Comparison of ENCODE assay signal across 17 cellular contexts in the genomic region with DNA sequence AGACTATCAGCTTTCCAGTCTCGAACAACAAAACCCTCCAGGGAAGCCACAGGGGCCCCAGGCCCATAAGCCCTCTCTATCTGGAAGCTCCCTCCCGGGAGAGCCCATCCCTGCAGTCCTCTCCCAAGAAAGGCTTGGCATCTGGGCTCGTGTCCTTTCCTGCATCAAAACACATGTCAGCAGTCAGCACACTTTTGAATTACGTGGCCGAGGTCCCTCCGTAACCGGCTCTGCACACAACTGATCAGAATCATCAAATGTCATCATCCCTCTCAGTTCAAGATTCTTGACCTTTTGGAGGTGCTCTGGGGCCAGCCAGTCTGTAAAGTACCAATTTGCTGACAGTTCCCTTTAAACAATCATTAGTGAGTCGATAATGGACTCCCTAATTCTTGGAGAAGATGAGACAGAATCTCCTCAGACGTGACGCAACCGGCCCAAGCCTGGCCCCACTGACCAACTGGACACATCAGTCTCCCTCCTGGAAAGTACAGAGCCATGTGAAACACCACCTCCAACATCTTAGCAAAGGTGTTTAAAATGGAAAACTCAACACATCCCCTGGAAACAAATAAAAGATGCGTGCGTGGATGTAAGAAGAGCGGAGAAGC. TPM values are rescaled to one million over a fixed set of nuclear protein-coding genes. Genes with fewer than 3 reads are reported as not detected.
DNase-seq lines count a peak whose midpoint lies in the region; ATAC-seq and TF ChIP-seq lines count a peak whose summit lies in the region.
"Had no signal": no experiment of that assay in that cellular context is flagged by ENCODE, and none has a peak within 500 bp of the region (broad histone marks: within the 10 kb centered on the region; RNA-seq: fewer than 3 reads in every experiment).

No MANE protein-coding gene starts in this region.

- peaks cover 4 to 29% of the 10 kb centered on the region in 2 donors for H3K4me1 ChIP-seq in breast epithelium
- H3K4me1 ChIP-seq in mammary epithelial cell (ENCODE audit: insufficient read depth, low read length): peaks cover 27% of the 10 kb centered on the region
- peaks cover 0 to under 1% of the 10 kb centered on the region in 2 donors for H3K4me1 ChIP-seq in neuronal stem cell (ENCODE audit: control insufficient read depth in 2 of 2, insufficient read depth in 1 of 2, low read depth in 1 of 2, low read length in 2 of 2)
- peaks cover 58% of the 10 kb centered on the region for H3K4me1 ChIP-seq in vagina
- H3K4me1 ChIP-seq: HAP-1 had no signal

- H3K36me3 Mint-ChIP-seq in immature natural killer cell: peaks cover 8 to 21% (median 14%) of the 10 kb centered on the region in 3 donors

- H3K9ac ChIP-seq in mammary epithelial cell (ENCODE audit: insufficient read depth, low read length): no peak overlapping the region
- no peak overlapping the region for H3K9ac ChIP-seq in neuronal stem cell (ENCODE audit: low read depth, low read length, poor library complexity)
- H3K9ac ChIP-seq: BLaER1 had no signal

- H3K27ac Mint-ChIP-seq in immature natural killer cell: peak overlapping the region in 2 of 6 donors; percentile 17 to 31
- H3K27ac Mint-ChIP-seq: IgD-negative memory B cell had no signal

- no peak overlapping the region for H3K4me3 Mint-ChIP-seq in immature natural killer cell
- H3K4me3 Mint-ChIP-seq: CD8-positive, alpha-beta memory T cell; IgD-negative memory B cell had no signal

- no TSS peak for BruUV-seq in mammary epithelial cell (replicated peaks; lab: Mats Ljungman, UMichigan)

- no peak for ATAC-seq in HG03460 (IDR thresholded peaks at IDR 0.05; ENCODE audit: unreplicated experiment)

- no peak overlapping the region for H3K14ac ChIP-seq in neuronal stem cell (ENCODE audit: low read length)

- no peak overlapping the region for H2BK12ac ChIP-seq in neuronal stem cell (ENCODE audit: low read length)

- TF ChIP-seq CTCF in breast epithelium (IDR thresholded peaks at IDR 0.05) (no peak), mammary epithelial cell (conservative IDR thresholded peaks at IDR 0.05 in 1 of 2, IDR thresholded peaks at IDR 0.05 in 1 of 2; ENCODE audit: extremely low read depth in 1 of 2, insufficient read depth in 1 of 2, low read depth in 1 of 2, low read length in 2 of 2) (no peak), dorsolateral prefrontal cortex (IDR thresholded peaks at IDR 0.05 in 54 of 56, conservative IDR thresholded peaks at IDR 0.05 in 2 of 56; ENCODE audit: low read depth in 1 of 56, partially characterized antibody in 56 of 56) (no peak), vagina (IDR thresholded peaks at IDR 0.05) (no peak), coronary artery (IDR thresholded peaks at IDR 0.05) (no peak)

- H2BK15ac ChIP-seq in neuronal stem cell (ENCODE audit: low read length): no peak overlapping the region

- peaks cover 0 to 2% (median 1%) of the 10 kb centered on the region in 3 donors for H3K27me3 Mint-ChIP-seq in immature natural killer cell (ENCODE audit: low read depth in 3 of 3)
- H3K27me3 Mint-ChIP-seq: CD8-positive, alpha-beta memory T cell; IgD-negative memory B cell had no signal

- H3K9me3 ChIP-seq in breast epithelium (no peaks in the 10 kb centered on the region), mammary epithelial cell (replicated peaks; ENCODE audit: insufficient read depth, low read length) (no peaks in the 10 kb centered on the region), neuronal stem cell (replicated peaks in 1 of 2; ENCODE audit: control insufficient read depth in 2 of 2, insufficient read depth in 1 of 2, low read depth in 1 of 2, low read length in 2 of 2) (peaks cover 0 to 3% of the 10 kb centered on the region in 2 donors), vagina (no peaks in the 10 kb centered on the region)
- H3K9me3 ChIP-seq: BLaER1, HAP-1 had no signal

- peaks cover 9% of the 10 kb centered on the region for H3K79me1 ChIP-seq in neuronal stem cell (ENCODE audit: low read depth, low read length)

- no peak overlapping the region for H3K4me3 ChIP-seq in breast epithelium
- H3K4me3 ChIP-seq in mammary epithelial cell (replicated peaks in 1 of 3; ENCODE audit: insufficient read depth in 1 of 3, low read depth in 2 of 3, low read length in 3 of 3): no peak overlapping the region
- H3K4me3 ChIP-seq in dorsolateral prefrontal cortex: no peak overlapping the region
- H3K4me3 ChIP-seq in neuronal stem cell (ENCODE audit: low read length in 2 of 2): no peak overlapping the region
- no peak overlapping the region for H3K4me3 ChIP-seq in vagina
- no peak overlapping the region for H3K4me3 ChIP-seq in coronary artery
- H3K4me3 ChIP-seq: BLaER1, HAP-1 had no signal

- TF ChIP-seq POLR2A in breast epithelium (IDR thresholded peaks at IDR 0.05): no peak
- no peak for TF ChIP-seq POLR2A in vagina (IDR thresholded peaks at IDR 0.05)

- no peak overlapping the region for H3K4ac ChIP-seq in neuronal stem cell (ENCODE audit: low read length)

- H3K9me3 Mint-ChIP-seq in immature natural killer cell: no peaks in the 10 kb centered on the region
- H3K9me3 Mint-ChIP-seq: CD8-positive, alpha-beta memory T cell; IgD-negative memory B cell had no signal

- no peak overlapping the region for H3K18ac ChIP-seq in neuronal stem cell (ENCODE audit: low read length)

- peak overlapping the region; percentile 46 for H2BK5ac ChIP-seq in neuronal stem cell (ENCODE audit: low read length)

- dilution Hi-C loops in mammary epithelial cell (cut with HindIII; ENCODE audit: low sequenced_read_pairs): no loop called here

- intact Hi-C loops in breast epithelium (cut with DNase I; ENCODE audit: low total_unique reads) (no loop called here), mammary epithelial cell (cut with micrococcal nuclease) (loop anchor here (5.0 kb wide), 1 partner anchor 112 kb away; no protein-coding TSS in a partner anchor), dorsolateral prefrontal cortex (cut with DNase I) (loop anchor here (5.0 to 10.0 kb wide), 2 partner anchors 117 to 119 kb away; no protein-coding TSS in a partner anchor), vagina (cut with DNase I) (no loop called here)

- H3K4me1 Mint-ChIP-seq in immature natural killer cell: peaks cover 20 to 21% of the 10 kb centered on the region in 2 donors
- H3K4me1 Mint-ChIP-seq: IgD-negative memory B cell had no signal

- no peak overlapping the region for H4K8ac ChIP-seq in neuronal stem cell (ENCODE audit: low read depth, low read length)

- no peak overlapping the region for H3K23ac ChIP-seq in neuronal stem cell (ENCODE audit: low read depth, low read length, poor library complexity)

- DNase-seq in breast epithelium (ENCODE audit: low spot score in 2 of 2) (no peak), mammary epithelial cell (no peak), dorsolateral prefrontal cortex (no peak), neuronal stem cell (ENCODE audit: low spot score) (no peak), vagina (ENCODE audit: extremely low spot score in 2 of 2) (no peak), coronary artery (ENCODE audit: low spot score) (no peak), immature natural killer cell (no peak)
- DNase-seq: CD8-positive, alpha-beta memory T cell; DMS79 treated with DMSO at 0.1 percent for 48 hours; NCI-H1105; NCI-H1694; NK-92 treated with Interleukin-12 subunit alpha and Interleukin-12 subunit beta, amount 100 ng/mL, for 24 hours; RPMI8226 had no signal

- no peak overlapping the region for H4K91ac ChIP-seq in neuronal stem cell (ENCODE audit: low read depth, low read length, poor library complexity)

- peaks cover 15% of the 10 kb centered on the region for H3K79me2 ChIP-seq in mammary epithelial cell (ENCODE audit: insufficient read depth, low read length)

- H3K36me3 ChIP-seq in breast epithelium (no peaks in the 10 kb centered on the region), mammary epithelial cell (ENCODE audit: insufficient read depth, low read length) (peaks cover 9% of the 10 kb centered on the region), neuronal stem cell (replicated peaks in 1 of 2; ENCODE audit: control insufficient read depth in 2 of 2, insufficient read depth in 2 of 2, low read length in 2 of 2) (peaks cover 36 to 70% of the 10 kb centered on the region in 2 donors), vagina (peaks cover 0 to 17% of the 10 kb centered on the region in 2 donors)

- in situ Hi-C loops in mammary epithelial cell (cut with MboI; ENCODE audit: low sequenced_read_pairs in 2 of 2): no loop called here

- no peaks in the 10 kb centered on the region for H4K20me1 ChIP-seq in mammary epithelial cell (ENCODE audit: insufficient read depth, low read length)
- H4K20me1 ChIP-seq: BLaER1 had no signal

- H3K27me3 ChIP-seq in breast epithelium: no peaks in the 10 kb centered on the region
- no peaks in the 10 kb centered on the region for H3K27me3 ChIP-seq in mammary epithelial cell (ENCODE audit: insufficient read depth, low read length)
- no peaks in the 10 kb centered on the region for H3K27me3 ChIP-seq in dorsolateral prefrontal cortex
- no peaks in the 10 kb centered on the region for H3K27me3 ChIP-seq in neuronal stem cell (ENCODE audit: control insufficient read depth in 3 of 3, insufficient read depth in 3 of 3, low read depth in 1 of 3, low read length in 3 of 3)
- no peaks in the 10 kb centered on the region for H3K27me3 ChIP-seq in vagina
- H3K27me3 ChIP-seq: BLaER1 had no signal

- peak overlapping the region; percentile 75 to 80 for H3K27ac ChIP-seq in breast epithelium
- no peak overlapping the region for H3K27ac ChIP-seq in mammary epithelial cell (ENCODE audit: insufficient read depth, low read depth, low read length)
- peak overlapping the region in 54 of 59 donors; percentile 14 to 99 (median 90) for H3K27ac ChIP-seq in dorsolateral prefrontal cortex
- no peak overlapping the region for H3K27ac ChIP-seq in neuronal stem cell (replicated peaks; ENCODE audit: low read length)
- H3K27ac ChIP-seq in vagina: peak overlapping the region; percentile 19
- no peak overlapping the region for H3K27ac ChIP-seq in coronary artery
- H3K27ac ChIP-seq: BLaER1 had no signal

- H2AFZ ChIP-seq in mammary epithelial cell (ENCODE audit: low read depth, low read length) (no peak overlapping the region), neuronal stem cell (ENCODE audit: low read length) (no peak overlapping the region)

- CTCF ChIA-PET in mammary epithelial cell (lab: Charles Lee; ENCODE audit: low non-redundant PET): no interaction called here

- H3K4me2 ChIP-seq in mammary epithelial cell (ENCODE audit: insufficient read depth, low read depth, low read length) (no peak overlapping the region), neuronal stem cell (ENCODE audit: insufficient read depth, low read length, poor library complexity, severe bottlenecking) (no peak overlapping the region)
- H3K4me2 ChIP-seq: BLaER1 had no signal

- 98% methylated on average over 13 of the region's 14 CpGs for whole genome bisulfite sequencing in mammary epithelial cell (ENCODE audit: low coverage, missing lambda C conversion rate)
- WGBS in neuronal stem cell (ENCODE audit: extremely low coverage in 2 of 2, insufficient read length in 2 of 2, insufficient replicate concordance in 1 of 2), 2 donors: no CpG with 5 or more reads among the region's 14 CpGs

- no peak overlapping the region for H2BK120ac ChIP-seq in neuronal stem cell (ENCODE audit: low read depth, low read length)

- no peak overlapping the region for H2AK5ac ChIP-seq in neuronal stem cell (ENCODE audit: low read depth, low read length)

RNA-seq across cellular contexts. Expression of gene MAFF, which starts 33.6 kb away (rescaled TPM):
- 100 to 1,000 TPM in 1 of 3 donors, 10 to 100 TPM in 2; 37.3 to 126 (median 85.5) TPM for total RNA-seq in breast epithelium
- 10 to 100 TPM; 17.0 to 48.5 TPM for total RNA-seq in mammary epithelial cell
- polyA plus RNA-seq in mammary epithelial cell: 13.9 TPM
- polyA minus RNA-seq in mammary epithelial cell: 5.3 TPM
- 100 to 1,000 TPM in 1 of 120 experiments, 10 to 100 TPM in 67, 1 to 10 TPM in 52; 3.4 to 113 (median 10.9) TPM for total RNA-seq in dorsolateral prefrontal cortex
- 4.0 TPM for polyA plus RNA-seq in neuronal stem cell (2013, experiment 1 of 2)
- polyA plus RNA-seq in neuronal stem cell (2013, experiment 2 of 2): 4.3 TPM
- total RNA-seq in vagina: 90.6 TPM
- 10 to 100 TPM in 2 of 3 donors, 1 to 10 TPM in 1; 8.1 to 20.8 (median 15.2) TPM for polyA plus RNA-seq in immature natural killer cell

RNA-seq across cellular contexts. Expression of gene TMEM184B, which starts 37.5 kb away (rescaled TPM):
- total RNA-seq in breast epithelium (10 to 100 TPM; 30.6 to 49.5 (median 42.4) TPM), mammary epithelial cell (10 to 100 TPM; 26.2 to 68.5 TPM), dorsolateral prefrontal cortex (100 to 1,000 TPM in 119 of 120 experiments, 10 to 100 TPM in 1; 99.7 to 274 (median 141) TPM), vagina (50.8 TPM)
- polyA plus RNA-seq in mammary epithelial cell (41.1 TPM), immature natural killer cell (10 to 100 TPM; 12.1 to 50.7 (median 30.3) TPM)
- polyA minus RNA-seq in mammary epithelial cell: 58.2 TPM
- polyA plus RNA-seq in neuronal stem cell (2013, experiment 1 of 2): 50.9 TPM
- polyA plus RNA-seq in neuronal stem cell (2013, experiment 2 of 2): 51.3 TPM

RNA-seq across cellular contexts. Expression of gene PLA2G6, which starts 53.7 kb away (rescaled TPM):
- 10 to 100 TPM; 41.1 to 68.1 (median 59.3) TPM for total RNA-seq in breast epithelium
- 10 to 100 TPM; 12.8 to 20.2 TPM for total RNA-seq in mammary epithelial cell
- polyA plus RNA-seq in mammary epithelial cell: 7.8 TPM
- polyA minus RNA-seq in mammary epithelial cell: 7.9 TPM
- 100 to 1,000 TPM in 17 of 120 experiments, 10 to 100 TPM in 103; 45.0 to 160 (median 76.4) TPM for total RNA-seq in dorsolateral prefrontal cortex
- polyA plus RNA-seq in neuronal stem cell (2013, experiment 1 of 2): 10.9 TPM
- 11.4 TPM for polyA plus RNA-seq in neuronal stem cell (2013, experiment 2 of 2)
- 35.8 TPM for total RNA-seq in vagina
- polyA plus RNA-seq in immature natural killer cell: 10 to 100 TPM in 1 of 3 donors, 1 to 10 TPM in 2; 3.3 to 11.4 (median 4.2) TPM

Comparison
In these comparisons a context has a peak if more than half of its experiments do, and no peak if none do; other contexts are left out.
1. H3K27ac ChIP-seq: peak in breast epithelium (2 of 2), dorsolateral prefrontal cortex (54 of 59) and vagina (single experiment); none in mammary epithelial cell (single experiment), neuronal stem cell (single experiment) and coronary artery (0 of 2).
2. intact Hi-C loops: an anchor here in mammary epithelial cell (5.0 kb wide) and dorsolateral prefrontal cortex (5.0 to 10.0 kb wide); none called in breast epithelium and vagina.